In the genomic region with DNA sequence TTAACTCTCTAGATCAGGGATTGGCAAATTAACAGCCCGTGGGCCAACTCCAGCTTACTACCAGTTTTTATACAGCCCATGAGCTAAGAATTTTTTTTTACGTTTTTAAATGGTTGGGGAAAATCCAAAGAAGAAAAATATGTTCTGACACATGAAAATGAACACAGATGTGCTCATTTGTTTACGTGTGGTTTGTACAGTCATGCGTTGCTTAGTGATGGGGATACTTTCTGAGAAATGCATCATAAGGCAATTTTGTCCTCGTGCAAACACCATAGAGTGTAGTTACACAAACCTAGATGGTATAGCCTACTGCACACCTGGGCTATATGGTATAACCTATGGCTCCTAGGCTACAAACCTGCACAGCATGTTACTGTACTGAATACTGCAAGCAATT, we compare ENCODE assay signal across 10 cellular contexts. TPM values are rescaled to one million over a fixed set of nuclear protein-coding genes. Genes with fewer than 3 reads are reported as not detected.
A peak's percentile ranks its signal among the peaks of the same experiment; 100 is the strongest.
DNase-seq lines count a peak whose midpoint lies in the region; ATAC-seq and TF ChIP-seq lines count a peak whose summit lies in the region.
"Had no signal": no experiment of that assay in that cellular context is flagged by ENCODE, and none has a peak within 500 bp of the region (broad histone marks: within the 10 kb centered on the region; RNA-seq: fewer than 3 reads in every experiment).

No MANE protein-coding gene starts in this region.

- CTCF ChIA-PET in HEK293T (lab: Yijun Ruan, JAX), result interaction anchor here (0.6 to 1.0 kb wide), 2 partner anchors 14 to 474 kb away, joined by 3 read pairs; no protein-coding TSS in a partner anchor

- no peaks in the 10 kb centered on the region for H3K9me3 Mint-ChIP-seq in T-helper 1 cell treated with Interleukin-12 subunit alpha and Interleukin-12 subunit beta and Interleukin-4 antibody, amounts not matched to agents 30 μg/mL and 1 μg/mL, for 36 hours
- H3K9me3 Mint-ChIP-seq: activated naive CD4-positive, alpha-beta T cell treated with anti-CD3 and anti-CD28 coated beads, Interleukin-2, amount 50 U/mL, for 24 hours had no signal

- DNase-seq in myocyte (ENCODE audit: low read depth) (peak; percentile 67), HEK293T (ENCODE audit: extremely low spot score) (no peak), omental fat pad (ENCODE audit: low spot score) (no peak), NCI-H2227 (lab: John Stamatoyannopoulos, UW; ENCODE audit: unreplicated experiment) (no peak), HUDEP-2 (lab: John Stamatoyannopoulos, UW; ENCODE audit: unreplicated experiment in 76 of 76) (no peak)
- DNase-seq: KBM-7 had no signal

- peaks cover 11% of the 10 kb centered on the region for H3K36me3 Mint-ChIP-seq in T-helper 1 cell treated with Interleukin-12 subunit alpha and Interleukin-12 subunit beta and Interleukin-4 antibody, amounts not matched to agents 30 μg/mL and 1 μg/mL, for 36 hours (ENCODE audit: low read depth)

- POLR2A ChIA-PET in HEK293T (lab: Yijun Ruan, JAX), result no interaction called here

- H3K27ac Mint-ChIP-seq in T-helper 1 cell treated with Interleukin-12 subunit alpha and Interleukin-12 subunit beta and Interleukin-4 antibody, amounts not matched to agents 30 μg/mL and 1 μg/mL, for 36 hours, result peak overlapping the region; percentile 71
- H3K27ac Mint-ChIP-seq: activated naive CD4-positive, alpha-beta T cell treated with anti-CD3 and anti-CD28 coated beads, Interleukin-2, amount 50 U/mL, for 24 hours had no signal

- TF ChIP-seq CTCF in omental fat pad (IDR thresholded peaks at IDR 0.05), result no peak

- no peaks in the 10 kb centered on the region for H3K27me3 Mint-ChIP-seq in T-helper 1 cell treated with Interleukin-12 subunit alpha and Interleukin-12 subunit beta and Interleukin-4 antibody, amounts not matched to agents 30 μg/mL and 1 μg/mL, for 36 hours (ENCODE audit: low read depth)

- no peak overlapping the region for H3K4me3 Mint-ChIP-seq in T-helper 1 cell treated with Interleukin-12 subunit alpha and Interleukin-12 subunit beta and Interleukin-4 antibody, amounts not matched to agents 30 μg/mL and 1 μg/mL, for 36 hours
- H3K4me3 Mint-ChIP-seq: activated naive CD4-positive, alpha-beta T cell treated with anti-CD3 and anti-CD28 coated beads, Interleukin-2, amount 50 U/mL, for 24 hours had no signal

- H3K4me1 Mint-ChIP-seq in T-helper 1 cell treated with Interleukin-12 subunit alpha and Interleukin-12 subunit beta and Interleukin-4 antibody, amounts not matched to agents 30 μg/mL and 1 μg/mL, for 36 hours (ENCODE audit: low read depth), result peaks cover 29% of the 10 kb centered on the region

- ATAC-seq in GM18519 (IDR thresholded peaks at IDR 0.05; ENCODE audit: low FRiP score, unreplicated experiment) (peak; percentile 75), HG02642 (IDR thresholded peaks at IDR 0.05; ENCODE audit: poor library complexity, unreplicated experiment) (peak; percentile 73), omental fat pad (ENCODE audit: low FRiP score) (no peak)

TF ChIP-seq in HEK293T, 16 proteins besides CTCF, POLR2A, EP300 and RAD21:
- TF ChIP-seq FOXK2 (IDR thresholded peaks at IDR 0.05) (no peak), FOXA1 (IDR thresholded peaks at IDR 0.05) (no peak), SP1 (IDR thresholded peaks at IDR 0.05) (no peak), ZNF384 (IDR thresholded peaks at IDR 0.05) (no peak), LEF1 (IDR thresholded peaks at IDR 0.05; ENCODE audit: borderline replicate concordance) (no peak), ELF4 (IDR thresholded peaks at IDR 0.05) (no peak), ARNT (IDR thresholded peaks at IDR 0.05) (no peak), NFRKB (IDR thresholded peaks at IDR 0.05) (no peak)
- TF ChIP-seq, protein P1, sequence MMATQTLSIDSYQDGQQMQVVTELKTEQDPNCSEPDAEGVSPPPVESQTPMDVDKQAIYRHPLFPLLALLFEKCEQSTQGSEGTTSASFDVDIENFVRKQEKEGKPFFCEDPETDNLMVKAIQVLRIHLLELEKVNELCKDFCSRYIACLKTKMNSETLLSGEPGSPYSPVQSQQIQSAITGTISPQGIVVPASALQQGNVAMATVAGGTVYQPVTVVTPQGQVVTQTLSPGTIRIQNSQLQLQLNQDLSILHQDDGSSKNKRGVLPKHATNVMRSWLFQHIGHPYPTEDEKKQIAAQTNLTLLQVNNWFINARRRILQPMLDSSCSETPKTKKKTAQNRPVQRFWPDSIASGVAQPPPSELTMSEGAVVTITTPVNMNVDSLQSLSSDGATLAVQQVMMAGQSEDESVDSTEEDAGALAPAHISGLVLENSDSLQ (IDR thresholded peaks at IDR 0.05), result no peak

RNA-seq across cellular contexts. Expression of a gene that starts 8.3 kb away (rescaled TPM):
- total RNA-seq in myocyte, result 1.6 and 3.9 TPM in 2 replicates
- polyA plus RNA-seq in myocyte (2012), result 0.69 TPM
- total RNA-seq in omental fat pad, result under 1 TPM in 1 of 4 donors, not detected in 3; 0.69 TPM

RNA-seq across cellular contexts. Expression of a gene that starts 59.8 kb away (rescaled TPM):
- 55.9 and 58.3 TPM in 2 replicates for total RNA-seq in myocyte
- polyA plus RNA-seq in myocyte (2012), result 18.3 TPM
- total RNA-seq in omental fat pad, result 1 to 10 TPM in 1 of 4 donors, under 1 TPM in 2, not detected in 1; 0.28 to 6.5 (median 0.50) TPM
